Comparison of ENCODE assay signal across 24 cellular contexts in the genomic region with DNA sequence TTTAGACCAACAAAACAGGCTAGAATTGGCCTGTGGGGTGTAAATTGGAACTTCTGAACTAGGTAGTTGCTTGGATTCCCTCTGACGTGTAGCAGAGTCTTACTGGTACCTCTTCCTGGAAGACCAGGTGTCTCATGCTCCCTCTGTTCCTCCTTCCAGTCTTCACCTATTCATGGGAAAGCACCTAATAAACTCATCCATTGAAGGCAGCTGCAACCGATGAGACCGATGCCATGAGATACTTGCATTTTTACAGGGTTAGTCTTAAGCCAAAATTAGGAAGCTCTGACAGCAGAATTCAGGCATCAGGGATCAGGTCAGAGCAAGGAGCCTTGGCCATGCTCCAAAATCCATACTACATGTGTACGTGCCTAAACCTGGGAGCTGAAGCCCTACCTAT. TPM values are rescaled to one million over a fixed set of nuclear protein-coding genes. Genes with fewer than 3 reads are reported as not detected.
"Had no signal": no experiment of that assay in that cellular context is flagged by ENCODE, and none has a peak within 500 bp of the region (broad histone marks: within the 10 kb centered on the region; RNA-seq: fewer than 3 reads in every experiment).

No MANE protein-coding gene starts in this region.

- H3K27ac ChIP-seq: SJCRH30 had no signal

- H3K9me3 ChIP-seq: MG63, SJCRH30 had no signal

- H3K4me3 ChIP-seq: MG63, SJCRH30 had no signal

- FAIRE-seq: RCC 7860 had no signal

- ATAC-seq: SK-N-SH treated with all-trans-retinoic acid at 6 μM for 48 hours had no signal

- H3K27me3 ChIP-seq: MG63, SJCRH30 had no signal

- H3K4me1 ChIP-seq: SJCRH30 had no signal

- DNase-seq: KBM-7, MG63, NCI-H1092, NCI-H1105 treated with DMSO at 0.1 percent for 48 hours, NCI-H1417 treated with DMSO at 0.1 percent for 48 hours, NCI-H146, NCI-H1694 treated with DMSO at 0.1 percent for 48 hours, NCI-H1930, NCI-H2081, NCI-H2107, NCI-H2171, NCI-H226, NCI-H446, NCI-H510A, NCI-H524 treated with DMSO at 0.1 percent for 48 hours, NCI-H69, NCI-H774, RPMI8226, SHP77 treated with DMSO at 0.1 percent for 48 hours, SJCRH30 had no signal

- H3K36me3 ChIP-seq: MG63, SJCRH30 had no signal

RNA-seq across cellular contexts. Expression of a gene that starts 13.2 kb away (rescaled TPM):
- total RNA-seq: HT-29, LHCN-M2, SJCRH30 had no signal
